8 cellular contexts compared by ENCODE assay signal in genomic region chr1:196660912-196661311, GRCh38. TPM values are rescaled to one million over a fixed set of nuclear protein-coding genes. Genes with fewer than 3 reads are reported as not detected.
DNase-seq lines count a peak whose midpoint lies in the region; ATAC-seq, FAIRE-seq and TF ChIP-seq lines count a peak whose summit lies in the region.

No MANE protein-coding gene starts in this region.

- no peaks in the 10 kb centered on the region for H3K27me3 Mint-ChIP-seq in CD4-positive, CD25-positive, alpha-beta regulatory T cell

- no peaks in the 10 kb centered on the region for H3K4me1 ChIP-seq in CD4-positive, CD25-positive, alpha-beta regulatory T cell (ENCODE audit: control insufficient read depth, insufficient read depth, low read length, poor library complexity, severe bottlenecking)
- H3K4me1 ChIP-seq in upper lobe of right lung = peaks cover 11% of the 10 kb centered on the region

- no peaks in the 10 kb centered on the region for H3K36me3 Mint-ChIP-seq in CD4-positive, CD25-positive, alpha-beta regulatory T cell

- no peaks in the 10 kb centered on the region for H3K27me3 ChIP-seq in CD4-positive, CD25-positive, alpha-beta regulatory T cell (ENCODE audit: control insufficient read depth, insufficient read depth, low read length)
- H3K27me3 ChIP-seq in upper lobe of right lung = no peaks in the 10 kb centered on the region

- H3K4me1 Mint-ChIP-seq in CD4-positive, CD25-positive, alpha-beta regulatory T cell = peaks cover 0 to 5% (median 1%) of the 10 kb centered on the region in 4 donors

- peaks cover 0 to 2% (median 0%) of the 10 kb centered on the region in 7 donors for H3K9me3 Mint-ChIP-seq in CD4-positive, CD25-positive, alpha-beta regulatory T cell

- no peak overlapping the region for H3K27ac ChIP-seq in CD4-positive, CD25-positive, alpha-beta regulatory T cell (ENCODE audit: insufficient read depth, low read length, poor library complexity, severe bottlenecking)
- H3K27ac ChIP-seq in upper lobe of right lung = no peak overlapping the region

- H3K9me3 ChIP-seq in CD4-positive, CD25-positive, alpha-beta regulatory T cell (ENCODE audit: control insufficient read depth in 2 of 2, low read length in 2 of 2) = no peaks in the 10 kb centered on the region
- no peaks in the 10 kb centered on the region for H3K9me3 ChIP-seq in upper lobe of right lung

- H3K27ac Mint-ChIP-seq in CD4-positive, CD25-positive, alpha-beta regulatory T cell = no peak overlapping the region

- peak; percentile 78 for FAIRE-seq in GM19239 (lab: Jason Lieb, UNC)

- no peak overlapping the region for H3K4me3 Mint-ChIP-seq in CD4-positive, CD25-positive, alpha-beta regulatory T cell

- intact Hi-C loops in upper lobe of right lung (cut with DNase I) = no loop called here

- TF ChIP-seq CTCF in upper lobe of right lung (IDR thresholded peaks at IDR 0.05) = peak; percentile 60

- DNase-seq in CD4-positive, CD25-positive, alpha-beta regulatory T cell = peak in 2 of 3 donors; percentile 13 to 23
- DNase-seq in GM19239 (ENCODE audit: insufficient read length, low spot score) (no peak), NCI-H460 (ENCODE audit: extremely low read depth, low read depth) (peak; percentile 44), left lobe of liver (ENCODE audit: low spot score) (no peak), upper lobe of right lung (no peak)
- peak; percentile 21 for DNase-seq in central memory CD4-positive, alpha-beta T cell
- no peak for DNase-seq in stimulated activated CD4-positive, alpha-beta T cell treated with anti-CD3 and anti-CD28 coated beads, Interleukin-4, amount 100 ng/mL, for 1 hour

- no peak overlapping the region for H3K4me3 ChIP-seq in CD4-positive, CD25-positive, alpha-beta regulatory T cell (ENCODE audit: low read depth, low read length)
- H3K4me3 ChIP-seq in upper lobe of right lung = peak overlapping the region; percentile 25

- no peak for ATAC-seq in CD4-positive, CD25-positive, alpha-beta regulatory T cell (ENCODE audit: low read depth in 2 of 2)
- ATAC-seq in HG03159 (IDR thresholded peaks at IDR 0.05; ENCODE audit: unreplicated experiment) (peak; percentile 88), left lobe of liver (peak; percentile 63), upper lobe of right lung (peak; percentile 75)

- no peaks in the 10 kb centered on the region for H3K36me3 ChIP-seq in CD4-positive, CD25-positive, alpha-beta regulatory T cell (ENCODE audit: control insufficient read depth, insufficient read depth, low read length)
- H3K36me3 ChIP-seq in upper lobe of right lung = no peaks in the 10 kb centered on the region

RNA-seq across cellular contexts. Expression of gene CFH, which starts 9.1 kb away (rescaled TPM):
- 0.17 TPM for total RNA-seq in CD4-positive, CD25-positive, alpha-beta regulatory T cell
- under 1 TPM in 1 of 4 donors, not detected in 3; 0.48 TPM for polyA plus RNA-seq in CD4-positive, CD25-positive, alpha-beta regulatory T cell
- total RNA-seq in NCI-H460 (2014; rRNA removed; shearing (Covaris generic)) = 68.8 and 75.6 TPM in 2 replicates
- 46.7 and 81.9 TPM in 2 replicates for polyA plus RNA-seq in NCI-H460 (2014; cell fraction: nucleus; rRNA removed)
- total RNA-seq in left lobe of liver (870 TPM), upper lobe of right lung (78.5 TPM)

RNA-seq across cellular contexts. Expression of gene KCNT2, which starts 52.7 kb away (rescaled TPM):
- total RNA-seq in CD4-positive, CD25-positive, alpha-beta regulatory T cell = not detected
- not detected for polyA plus RNA-seq in CD4-positive, CD25-positive, alpha-beta regulatory T cell
- 3.5 and 4.1 TPM in 2 replicates for total RNA-seq in NCI-H460 (2014; rRNA removed; shearing (Covaris generic))
- 0.81 and 1.8 TPM in 2 replicates for polyA plus RNA-seq in NCI-H460 (2014; cell fraction: nucleus; rRNA removed)
- total RNA-seq in left lobe of liver (4.1 TPM), upper lobe of right lung (8.1 TPM)

Comparison
In these comparisons a context has a peak if more than half of its experiments do, and no peak if none do; other contexts are left out.
1. ATAC-seq: peak in HG03159 (single experiment), left lobe of liver (single experiment) and upper lobe of right lung (single experiment); none in CD4-positive, CD25-positive, alpha-beta regulatory T cell (0 of 2).
2. DNase-seq: peak in CD4-positive, CD25-positive, alpha-beta regulatory T cell (2 of 3), NCI-H460 (single experiment) and central memory CD4-positive, alpha-beta T cell (single experiment); none in GM19239 (single experiment), left lobe of liver (single experiment), upper lobe of right lung (single experiment) and stimulated activated CD4-positive, alpha-beta T cell treated with anti-CD3 and anti-CD28 coated beads, Interleukin-4, amount 100 ng/mL, for 1 hour (single experiment).
3. RNA of gene CFH, which starts 9.1 kb away (total RNA-seq): 870 TPM in left lobe of liver (single experiment), 78.5 TPM in upper lobe of right lung (single experiment) and 68.8 to 75.6 TPM in NCI-H460; 0.17 TPM in CD4-positive, CD25-positive, alpha-beta regulatory T cell (single experiment); every median in the first group is over 10 times any median in the second.